Comparison of ENCODE assay signal across 1 cellular context in the genomic region with DNA sequence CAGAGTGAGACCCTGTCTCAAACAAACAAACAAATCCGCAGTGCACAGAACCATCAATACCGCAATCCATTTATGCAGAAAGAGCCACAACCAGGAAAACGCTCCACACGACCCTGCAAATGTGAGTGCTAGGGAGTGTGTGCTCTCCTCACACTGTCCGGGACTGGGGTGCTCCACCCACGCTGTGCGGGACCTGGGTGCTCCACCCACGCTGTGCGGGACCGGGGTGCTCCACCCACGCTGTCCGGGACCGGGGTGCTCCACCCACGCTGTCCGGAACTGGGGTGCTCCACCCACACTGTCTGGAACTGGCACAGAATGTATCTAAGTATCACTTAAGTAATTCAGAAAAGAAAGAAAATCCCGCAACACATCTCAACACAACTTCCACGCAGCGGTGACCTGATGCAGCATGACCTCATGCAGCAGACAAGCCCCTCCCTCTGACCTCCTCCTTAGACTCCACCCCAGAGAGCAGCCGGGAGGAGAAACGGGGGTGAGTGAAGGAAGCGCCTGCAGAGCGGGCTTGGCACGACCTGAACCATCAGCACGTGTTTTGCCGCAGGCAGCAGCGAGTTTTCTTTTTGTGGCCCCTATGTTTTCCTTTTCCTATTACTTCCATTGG.
TF ChIP-seq lines count a peak whose summit lies in the region.

No MANE protein-coding gene starts in this region.

TF ChIP-seq in GM23338, 12 proteins besides CTCF, POLR2A, EP300 and RAD21:
- TF ChIP-seq, protein P1, sequence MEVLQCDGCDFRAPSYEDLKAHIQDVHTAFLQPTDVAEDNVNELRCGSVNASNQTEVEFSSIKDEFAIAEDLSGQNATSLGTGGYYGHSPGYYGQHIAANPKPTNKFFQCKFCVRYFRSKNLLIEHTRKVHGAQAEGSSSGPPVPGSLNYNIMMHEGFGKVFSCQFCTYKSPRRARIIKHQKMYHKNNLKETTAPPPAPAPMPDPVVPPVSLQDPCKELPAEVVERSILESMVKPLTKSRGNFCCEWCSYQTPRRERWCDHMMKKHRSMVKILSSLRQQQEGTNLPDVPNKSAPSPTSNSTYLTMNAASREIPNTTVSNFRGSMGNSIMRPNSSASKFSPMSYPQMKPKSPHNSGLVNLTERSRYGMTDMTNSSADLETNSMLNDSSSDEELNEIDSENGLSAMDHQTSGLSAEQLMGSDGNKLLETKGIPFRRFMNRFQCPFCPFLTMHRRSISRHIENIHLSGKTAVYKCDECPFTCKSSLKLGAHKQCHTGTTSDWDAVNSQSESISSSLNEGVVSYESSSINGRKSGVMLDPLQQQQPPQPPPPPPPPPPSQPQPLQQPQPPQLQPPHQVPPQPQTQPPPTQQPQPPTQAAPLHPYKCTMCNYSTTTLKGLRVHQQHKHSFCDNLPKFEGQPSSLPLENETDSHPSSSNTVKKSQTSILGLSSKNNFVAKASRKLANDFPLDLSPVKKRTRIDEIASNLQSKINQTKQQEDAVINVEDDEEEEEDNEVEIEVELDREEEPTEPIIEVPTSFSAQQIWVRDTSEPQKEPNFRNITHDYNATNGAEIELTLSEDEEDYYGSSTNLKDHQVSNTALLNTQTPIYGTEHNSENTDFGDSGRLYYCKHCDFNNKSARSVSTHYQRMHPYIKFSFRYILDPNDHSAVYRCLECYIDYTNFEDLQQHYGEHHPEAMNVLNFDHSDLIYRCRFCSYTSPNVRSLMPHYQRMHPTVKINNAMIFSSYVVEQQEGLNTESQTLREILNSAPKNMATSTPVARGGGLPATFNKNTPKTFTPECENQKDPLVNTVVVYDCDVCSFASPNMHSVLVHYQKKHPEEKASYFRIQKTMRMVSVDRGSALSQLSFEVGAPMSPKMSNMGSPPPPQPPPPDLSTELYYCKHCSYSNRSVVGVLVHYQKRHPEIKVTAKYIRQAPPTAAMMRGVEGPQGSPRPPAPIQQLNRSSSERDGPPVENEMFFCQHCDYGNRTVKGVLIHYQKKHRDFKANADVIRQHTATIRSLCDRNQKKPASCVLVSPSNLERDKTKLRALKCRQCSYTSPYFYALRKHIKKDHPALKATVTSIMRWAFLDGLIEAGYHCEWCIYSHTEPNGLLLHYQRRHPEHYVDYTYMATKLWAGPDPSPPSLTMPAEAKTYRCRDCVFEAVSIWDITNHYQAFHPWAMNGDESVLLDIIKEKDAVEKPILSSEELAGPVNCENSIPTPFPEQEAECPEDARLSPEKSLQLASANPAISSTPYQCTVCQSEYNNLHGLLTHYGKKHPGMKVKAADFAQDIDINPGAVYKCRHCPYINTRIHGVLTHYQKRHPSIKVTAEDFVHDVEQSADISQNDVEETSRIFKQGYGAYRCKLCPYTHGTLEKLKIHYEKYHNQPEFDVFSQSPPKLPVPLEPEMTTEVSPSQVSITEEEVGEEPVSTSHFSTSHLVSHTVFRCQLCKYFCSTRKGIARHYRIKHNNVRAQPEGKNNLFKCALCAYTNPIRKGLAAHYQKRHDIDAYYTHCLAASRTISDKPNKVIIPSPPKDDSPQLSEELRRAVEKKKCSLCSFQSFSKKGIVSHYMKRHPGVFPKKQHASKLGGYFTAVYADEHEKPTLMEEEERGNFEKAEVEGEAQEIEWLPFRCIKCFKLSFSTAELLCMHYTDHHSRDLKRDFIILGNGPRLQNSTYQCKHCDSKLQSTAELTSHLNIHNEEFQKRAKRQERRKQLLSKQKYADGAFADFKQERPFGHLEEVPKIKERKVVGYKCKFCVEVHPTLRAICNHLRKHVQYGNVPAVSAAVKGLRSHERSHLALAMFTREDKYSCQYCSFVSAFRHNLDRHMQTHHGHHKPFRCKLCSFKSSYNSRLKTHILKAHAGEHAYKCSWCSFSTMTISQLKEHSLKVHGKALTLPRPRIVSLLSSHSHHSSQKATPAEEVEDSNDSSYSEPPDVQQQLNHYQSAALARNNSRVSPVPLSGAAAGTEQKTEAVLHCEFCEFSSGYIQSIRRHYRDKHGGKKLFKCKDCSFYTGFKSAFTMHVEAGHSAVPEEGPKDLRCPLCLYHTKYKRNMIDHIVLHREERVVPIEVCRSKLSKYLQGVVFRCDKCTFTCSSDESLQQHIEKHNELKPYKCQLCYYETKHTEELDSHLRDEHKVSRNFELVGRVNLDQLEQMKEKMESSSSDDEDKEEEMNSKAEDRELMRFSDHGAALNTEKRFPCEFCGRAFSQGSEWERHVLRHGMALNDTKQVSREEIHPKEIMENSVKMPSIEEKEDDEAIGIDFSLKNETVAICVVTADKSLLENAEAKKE (CRISPR knock-in tag; IDR thresholded peaks at IDR 0.05) = no peak
- TF ChIP-seq CREB1 (CRISPR knock-in tag; IDR thresholded peaks at IDR 0.05; ENCODE audit: low read depth) (no peak), NANOG (IDR thresholded peaks at IDR 0.05; ENCODE audit: borderline replicate concordance) (no peak), STAT1 (IDR thresholded peaks at IDR 0.05; ENCODE audit: unreplicated experiment) (no peak), POLR2AphosphoS5 (IDR thresholded peaks at IDR 0.05; ENCODE audit: low read depth) (no peak), ZNF114 (CRISPR knock-in tag; IDR thresholded peaks at IDR 0.05) (no peak), EZH2 (IDR thresholded peaks at IDR 0.05; ENCODE audit: low read depth, unreplicated experiment) (no peak), ZNF331 (CRISPR knock-in tag; IDR thresholded peaks at IDR 0.05; ENCODE audit: low read depth) (no peak), EZH2phosphoT487 (IDR thresholded peaks at IDR 0.05; ENCODE audit: unreplicated experiment) (no peak), JUNB (IDR thresholded peaks at IDR 0.05; ENCODE audit: unreplicated experiment) (no peak)
- TF ChIP-seq, protein P2, sequence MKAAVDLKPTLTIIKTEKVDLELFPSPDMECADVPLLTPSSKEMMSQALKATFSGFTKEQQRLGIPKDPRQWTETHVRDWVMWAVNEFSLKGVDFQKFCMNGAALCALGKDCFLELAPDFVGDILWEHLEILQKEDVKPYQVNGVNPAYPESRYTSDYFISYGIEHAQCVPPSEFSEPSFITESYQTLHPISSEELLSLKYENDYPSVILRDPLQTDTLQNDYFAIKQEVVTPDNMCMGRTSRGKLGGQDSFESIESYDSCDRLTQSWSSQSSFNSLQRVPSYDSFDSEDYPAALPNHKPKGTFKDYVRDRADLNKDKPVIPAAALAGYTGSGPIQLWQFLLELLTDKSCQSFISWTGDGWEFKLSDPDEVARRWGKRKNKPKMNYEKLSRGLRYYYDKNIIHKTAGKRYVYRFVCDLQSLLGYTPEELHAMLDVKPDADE (IDR thresholded peaks at IDR 0.05) = no peak
- TF ChIP-seq, protein P3, sequence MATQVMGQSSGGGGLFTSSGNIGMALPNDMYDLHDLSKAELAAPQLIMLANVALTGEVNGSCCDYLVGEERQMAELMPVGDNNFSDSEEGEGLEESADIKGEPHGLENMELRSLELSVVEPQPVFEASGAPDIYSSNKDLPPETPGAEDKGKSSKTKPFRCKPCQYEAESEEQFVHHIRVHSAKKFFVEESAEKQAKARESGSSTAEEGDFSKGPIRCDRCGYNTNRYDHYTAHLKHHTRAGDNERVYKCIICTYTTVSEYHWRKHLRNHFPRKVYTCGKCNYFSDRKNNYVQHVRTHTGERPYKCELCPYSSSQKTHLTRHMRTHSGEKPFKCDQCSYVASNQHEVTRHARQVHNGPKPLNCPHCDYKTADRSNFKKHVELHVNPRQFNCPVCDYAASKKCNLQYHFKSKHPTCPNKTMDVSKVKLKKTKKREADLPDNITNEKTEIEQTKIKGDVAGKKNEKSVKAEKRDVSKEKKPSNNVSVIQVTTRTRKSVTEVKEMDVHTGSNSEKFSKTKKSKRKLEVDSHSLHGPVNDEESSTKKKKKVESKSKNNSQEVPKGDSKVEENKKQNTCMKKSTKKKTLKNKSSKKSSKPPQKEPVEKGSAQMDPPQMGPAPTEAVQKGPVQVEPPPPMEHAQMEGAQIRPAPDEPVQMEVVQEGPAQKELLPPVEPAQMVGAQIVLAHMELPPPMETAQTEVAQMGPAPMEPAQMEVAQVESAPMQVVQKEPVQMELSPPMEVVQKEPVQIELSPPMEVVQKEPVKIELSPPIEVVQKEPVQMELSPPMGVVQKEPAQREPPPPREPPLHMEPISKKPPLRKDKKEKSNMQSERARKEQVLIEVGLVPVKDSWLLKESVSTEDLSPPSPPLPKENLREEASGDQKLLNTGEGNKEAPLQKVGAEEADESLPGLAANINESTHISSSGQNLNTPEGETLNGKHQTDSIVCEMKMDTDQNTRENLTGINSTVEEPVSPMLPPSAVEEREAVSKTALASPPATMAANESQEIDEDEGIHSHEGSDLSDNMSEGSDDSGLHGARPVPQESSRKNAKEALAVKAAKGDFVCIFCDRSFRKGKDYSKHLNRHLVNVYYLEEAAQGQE (IDR thresholded peaks at IDR 0.05; ENCODE audit: unreplicated experiment) = no peak
